Comparison of ENCODE assay signal across 10 cellular contexts in the genomic region with DNA sequence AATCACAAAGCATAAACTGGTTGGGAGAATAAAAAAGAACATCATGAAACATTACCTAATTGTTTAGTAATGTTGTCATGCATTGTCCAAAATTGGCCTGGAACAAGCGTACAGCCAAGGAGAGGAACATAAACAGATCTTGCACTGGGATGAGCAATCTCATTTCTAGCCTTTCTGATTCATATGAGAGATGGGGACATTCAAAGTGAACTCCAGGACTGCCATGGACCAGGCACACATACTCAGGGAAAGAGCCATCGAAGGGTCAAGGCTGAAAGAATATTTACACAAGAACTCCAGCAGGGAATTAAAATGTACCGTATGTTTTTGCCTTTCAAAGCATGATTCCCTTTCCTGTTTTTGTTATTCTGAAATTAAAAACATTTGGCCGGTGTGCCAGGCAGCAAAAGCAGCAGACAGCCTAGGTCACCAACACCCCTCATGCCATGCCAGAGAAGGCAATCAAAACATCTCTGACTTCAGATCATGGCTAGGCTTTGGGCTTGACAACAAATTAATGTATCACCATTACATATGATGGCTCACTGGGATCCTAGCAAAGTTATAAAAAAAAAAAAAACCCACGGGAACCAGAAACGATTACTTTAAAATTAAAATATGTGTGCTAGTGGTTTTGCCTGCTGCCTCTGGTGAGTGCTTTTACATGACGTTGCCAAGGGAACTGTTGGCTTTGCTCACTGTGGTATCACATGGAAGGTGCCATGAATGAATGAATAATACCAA.
DNase-seq lines count a peak whose midpoint lies in the region; ATAC-seq and TF ChIP-seq lines count a peak whose summit lies in the region.
"Had no signal": no experiment of that assay in that cellular context is flagged by ENCODE, and none has a peak within 500 bp of the region (broad histone marks: within the 10 kb centered on the region; RNA-seq: fewer than 3 reads in every experiment).

No MANE protein-coding gene starts in this region.

- H3K9me3 ChIP-seq in esophagus squamous epithelium (no peaks in the 10 kb centered on the region), muscle layer of colon (ENCODE audit: low read length) (no peaks in the 10 kb centered on the region)

- H3K36me3 ChIP-seq in esophagus squamous epithelium (peaks cover 0 to 39% (median 0%) of the 10 kb centered on the region in 3 donors), muscle layer of colon (ENCODE audit: insufficient read depth, low read length) (peaks cover 29% of the 10 kb centered on the region), urinary bladder (ENCODE audit: insufficient read depth) (peaks cover 4% of the 10 kb centered on the region)

- H3K36me3 Mint-ChIP-seq in activated T-cell treated with anti-CD3 and anti-CD28 coated beads, Interleukin-2, amount 50 U/mL, for 72 hours (ENCODE audit: insufficient read depth in 2 of 2) = peaks cover 0 to 8% of the 10 kb centered on the region in 2 donors
- peaks cover 41% of the 10 kb centered on the region for H3K36me3 Mint-ChIP-seq in activated T-cell treated with anti-CD3 and anti-CD28 coated beads, Interleukin-2, amount 50 U/mL, for 4 hours (ENCODE audit: insufficient read depth)

- H3K27me3 ChIP-seq in esophagus squamous epithelium (no peaks in the 10 kb centered on the region), muscle layer of colon (ENCODE audit: control insufficient read depth in 1 of 2, insufficient read depth in 2 of 2, low read length in 2 of 2) (no peaks in the 10 kb centered on the region)

- peak overlapping the region; percentile 64 to 92 (median 84) for H3K27ac ChIP-seq in esophagus squamous epithelium
- peak overlapping the region; percentile 81 for H3K27ac ChIP-seq in muscle layer of colon (ENCODE audit: low read depth, low read length)
- H3K27ac ChIP-seq in urinary bladder (ENCODE audit: low read depth) = peak overlapping the region; percentile 85

- peaks cover 11 to 50% (median 20%) of the 10 kb centered on the region in 3 donors for H3K4me1 ChIP-seq in esophagus squamous epithelium
- H3K4me1 ChIP-seq in muscle layer of colon (ENCODE audit: insufficient read depth, low read length) = peaks cover 50% of the 10 kb centered on the region
- no peaks in the 10 kb centered on the region for H3K4me1 ChIP-seq in urinary bladder (ENCODE audit: insufficient read depth)

- H3K27ac Mint-ChIP-seq in activated T-cell treated with anti-CD3 and anti-CD28 coated beads, Interleukin-2, amount 50 U/mL, for 72 hours = peak overlapping the region; percentile 3
- H3K27ac Mint-ChIP-seq: activated T-helper 2 cell treated with anti-CD3 and anti-CD28 coated beads, Interferon-gamma antibody, Interleukin-2, Interleukin-4, amounts not matched to agents 10 μg/mL and 5 μg/mL and 100 μg/mL, durations not matched to agents 14 hours and 24 hours and 36 hours had no signal

- H3K4me3 Mint-ChIP-seq in activated T-cell treated with anti-CD3 and anti-CD28 coated beads, Interleukin-2, amount 50 U/mL, for 72 hours = no peak overlapping the region
- H3K4me3 Mint-ChIP-seq in activated T-cell treated with anti-CD3 and anti-CD28 coated beads, Interleukin-2, amount 50 U/mL, for 4 hours = no peak overlapping the region

- no peak for TF ChIP-seq POLR2A in esophagus squamous epithelium (IDR thresholded peaks at IDR 0.05)

- WGBS in esophagus squamous epithelium, 2 donors = 54 to 71% methylated on average over 7 of the region's 7 CpGs
- WGBS in urinary bladder = 17% methylated on average over 7 of the region's 7 CpGs

- peak overlapping the region; percentile 51 for H3K9ac ChIP-seq in muscle layer of colon (ENCODE audit: low read length)

- no peak for DNase-seq in activated T-cell treated with anti-CD3 and anti-CD28 coated beads, Interleukin-2, amount 50 U/mL, for 72 hours
- DNase-seq in activated T-cell treated with anti-CD3 and anti-CD28 coated beads, Interleukin-2, amount 50 U/mL, for 4 hours = no peak
- DNase-seq in esophagus squamous epithelium (lab: John Stamatoyannopoulos, UW) (no peak), NCI-H524 treated with DMSO at 0.1 percent for 48 hours (lab: John Stamatoyannopoulos, UW) (no peak), NCI-H2081 treated with DMSO at 0.1 percent for 48 hours (lab: John Stamatoyannopoulos, UW) (no peak), NCI-H510A (lab: John Stamatoyannopoulos, UW) (no peak)
- DNase-seq: AML-193 had no signal

- H3K9me3 Mint-ChIP-seq in activated T-cell treated with anti-CD3 and anti-CD28 coated beads, Interleukin-2, amount 50 U/mL, for 72 hours = no peaks in the 10 kb centered on the region
- H3K9me3 Mint-ChIP-seq in activated T-cell treated with anti-CD3 and anti-CD28 coated beads, Interleukin-2, amount 50 U/mL, for 4 hours = no peaks in the 10 kb centered on the region
- H3K9me3 Mint-ChIP-seq: activated T-helper 2 cell treated with anti-CD3 and anti-CD28 coated beads, Interferon-gamma antibody, Interleukin-2, Interleukin-4, amounts not matched to agents 10 μg/mL and 5 μg/mL and 100 μg/mL, durations not matched to agents 14 hours and 24 hours and 36 hours had no signal

- H3K4me1 Mint-ChIP-seq in activated T-cell treated with anti-CD3 and anti-CD28 coated beads, Interleukin-2, amount 50 U/mL, for 72 hours (ENCODE audit: low read depth) = peaks cover 19% of the 10 kb centered on the region
- peaks cover 12% of the 10 kb centered on the region for H3K4me1 Mint-ChIP-seq in activated T-cell treated with anti-CD3 and anti-CD28 coated beads, Interleukin-2, amount 50 U/mL, for 4 hours (ENCODE audit: low read depth)

- no peak overlapping the region for H3K4me3 ChIP-seq in esophagus squamous epithelium
- peak overlapping the region in 1 of 2 donors; percentile 24 for H3K4me3 ChIP-seq in muscle layer of colon (ENCODE audit: low read depth in 1 of 2, low read length in 2 of 2)
- H3K4me3 ChIP-seq in urinary bladder (ENCODE audit: low read depth, low read length) = no peak overlapping the region

- ATAC-seq in activated T-cell treated with anti-CD3 and anti-CD28 coated beads, Interleukin-2, amount 50 U/mL, for 72 hours (replicated peaks in 1 of 2) = no peak
- no peak for ATAC-seq in activated T-cell treated with anti-CD3 and anti-CD28 coated beads, Interleukin-2, amount 50 U/mL, for 4 hours

- H3K27me3 Mint-ChIP-seq in activated T-cell treated with anti-CD3 and anti-CD28 coated beads, Interleukin-2, amount 50 U/mL, for 72 hours (ENCODE audit: low read depth) = no peaks in the 10 kb centered on the region
- no peaks in the 10 kb centered on the region for H3K27me3 Mint-ChIP-seq in activated T-cell treated with anti-CD3 and anti-CD28 coated beads, Interleukin-2, amount 50 U/mL, for 4 hours (ENCODE audit: low read depth)

- TF ChIP-seq CTCF in esophagus squamous epithelium (IDR thresholded peaks at IDR 0.05) = peak in 1 of 6 experiments; percentile 18

- intact Hi-C loops in esophagus squamous epithelium (cut with DNase I) = no loop called here
